ENCODE assay signal across 36 cellular contexts in genomic region chr2:102045697-102046096, GRCh38. TPM values are rescaled to one million over a fixed set of nuclear protein-coding genes. Genes with fewer than 3 reads are reported as not detected.
DNase-seq lines count a peak whose midpoint lies in the region; ATAC-seq, FAIRE-seq and TF ChIP-seq lines count a peak whose summit lies in the region.
"Had no signal": no experiment of that assay in that cellular context is flagged by ENCODE, and none has a peak within 500 bp of the region (broad histone marks: within the 10 kb centered on the region; RNA-seq: fewer than 3 reads in every experiment).

No MANE protein-coding gene starts in this region.

- 83 to 84% methylated on average over 6 of the region's 6 CpGs for WGBS in upper lobe of left lung, 2 donors

- no peak overlapping the region for H3K27ac ChIP-seq in astrocyte (ENCODE audit: low read depth, low read length)
- H3K27ac ChIP-seq in fibroblast of lung (ENCODE audit: insufficient read depth, low read length): peak overlapping the region; percentile 77
- peak overlapping the region; percentile 53 to 65 for H3K27ac ChIP-seq in mucosa of rectum (ENCODE audit: low read depth in 2 of 2, low read length in 2 of 2)
- H3K27ac ChIP-seq in upper lobe of left lung: peak overlapping the region; percentile 45 to 82 (median 73)
- H3K27ac ChIP-seq in PC-9: no peak overlapping the region
- H3K27ac ChIP-seq: HL-60, testis had no signal

- TF ChIP-seq EP300 in upper lobe of left lung (IDR thresholded peaks at IDR 0.05): no peak

- no TSS peak for BruUV-seq in PC-9 (replicated peaks; lab: Mats Ljungman, UMichigan)

- H3K4me2 ChIP-seq in astrocyte (ENCODE audit: low read length) (peak overlapping the region; percentile 49), fibroblast of lung (ENCODE audit: extremely low read depth, insufficient read depth, low read length) (peak overlapping the region; percentile 69), PC-9 (no peak overlapping the region)

- TF ChIP-seq POLR2A in upper lobe of left lung (IDR thresholded peaks at IDR 0.05): no peak

- H3K9me2 ChIP-seq in PC-9 (ENCODE audit: insufficient read depth): no peaks in the 10 kb centered on the region

- peaks cover 28% of the 10 kb centered on the region for H3K4me1 Mint-ChIP-seq in astrocyte (ENCODE audit: low read depth, unreplicated experiment)
- H3K4me1 Mint-ChIP-seq in activated CD4-positive, alpha-beta T cell treated with anti-CD3 and anti-CD28 coated beads, Interleukin-2, amount 10 ng/mL, durations not matched to agents 24 days and 14 days: peaks cover 17% of the 10 kb centered on the region

- H3K9ac ChIP-seq in astrocyte (ENCODE audit: low read length) (no peak overlapping the region), fibroblast of lung (ENCODE audit: insufficient read depth, low read length) (peak overlapping the region; percentile 27), mucosa of rectum (ENCODE audit: low read depth in 1 of 2, low read length in 2 of 2) (no peak overlapping the region)

- CTCF ChIA-PET in PC-9 (lab: Charles Lee): no interaction called here

- ATAC-seq in upper lobe of left lung (ENCODE audit: low FRiP score in 2 of 2): no peak

- H3K9me3 Mint-ChIP-seq in astrocyte (ENCODE audit: unreplicated experiment): peaks cover 6% of the 10 kb centered on the region
- H3K9me3 Mint-ChIP-seq in activated CD4-positive, alpha-beta T cell treated with anti-CD3 and anti-CD28 coated beads, Interleukin-2, amount 10 ng/mL, durations not matched to agents 24 days and 14 days: peaks cover 4% of the 10 kb centered on the region
- H3K9me3 Mint-ChIP-seq: activated CD4-positive, alpha-beta memory T cell treated with anti-CD3 and anti-CD28 coated beads for 36 hours; activated naive CD4-positive, alpha-beta T cell treated with anti-CD3 and anti-CD28 coated beads, Interleukin-2, amount 10 ng/mL, durations not matched to agents 7 days and 5 days had no signal

- no peaks in the 10 kb centered on the region for H4K20me1 ChIP-seq in astrocyte (ENCODE audit: insufficient read depth, low read length)
- no peaks in the 10 kb centered on the region for H4K20me1 ChIP-seq in fibroblast of lung (ENCODE audit: control insufficient read depth, extremely low read depth, insufficient read depth, low read length)
- no peaks in the 10 kb centered on the region for H4K20me1 ChIP-seq in PC-9 (ENCODE audit: insufficient read depth)

- H3K4me3 ChIP-seq in astrocyte (ENCODE audit: insufficient read depth, low read depth, low read length) (no peak overlapping the region), fibroblast of lung (replicated peaks in 1 of 4; ENCODE audit: control extremely low read depth in 1 of 4, insufficient read depth in 1 of 4, low read depth in 3 of 4, low read length in 4 of 4) (no peak overlapping the region), mucosa of rectum (ENCODE audit: low read length in 2 of 2) (no peak overlapping the region), upper lobe of left lung (no peak overlapping the region), PC-9 (no peak overlapping the region)
- H3K4me3 ChIP-seq: adrenal gland, HAP-1, lung, testis had no signal

- H3K36me3 Mint-ChIP-seq in astrocyte (ENCODE audit: low read depth, unreplicated experiment): peaks cover 3% of the 10 kb centered on the region
- no peaks in the 10 kb centered on the region for H3K36me3 Mint-ChIP-seq in activated CD4-positive, alpha-beta T cell treated with anti-CD3 and anti-CD28 coated beads, Interleukin-2, amount 10 ng/mL, durations not matched to agents 24 days and 14 days (ENCODE audit: low read depth)
- H3K36me3 Mint-ChIP-seq: activated naive CD4-positive, alpha-beta T cell treated with anti-CD3 and anti-CD28 coated beads, Interleukin-2, amount 10 ng/mL, durations not matched to agents 7 days and 5 days; brain had no signal

- H3F3A ChIP-seq in PC-9 (ENCODE audit: insufficient read depth, low read depth): no peaks in the 10 kb centered on the region

- no peak overlapping the region for H2AFZ ChIP-seq in astrocyte (ENCODE audit: low read depth, low read length)
- H2AFZ ChIP-seq in fibroblast of lung (ENCODE audit: low read length): no peak overlapping the region
- no peak overlapping the region for H2AFZ ChIP-seq in PC-9

- H3K9me3 ChIP-seq in astrocyte (ENCODE audit: insufficient read depth, low read depth, low read length) (no peaks in the 10 kb centered on the region), fibroblast of lung (ENCODE audit: control insufficient read depth, insufficient read depth, low read depth, low read length) (no peaks in the 10 kb centered on the region), mucosa of rectum (ENCODE audit: control insufficient read depth in 2 of 2, low read length in 2 of 2) (no peaks in the 10 kb centered on the region), upper lobe of left lung (no peaks in the 10 kb centered on the region), PC-9 (ENCODE audit: insufficient read depth, low read depth) (no peaks in the 10 kb centered on the region)
- H3K9me3 ChIP-seq: adrenal gland, HAP-1, testis had no signal

- H3K27me3 ChIP-seq in astrocyte (ENCODE audit: insufficient read depth, low read length) (no peaks in the 10 kb centered on the region), fibroblast of lung (ENCODE audit: control insufficient read depth, insufficient read depth, low read length) (no peaks in the 10 kb centered on the region), mucosa of rectum (ENCODE audit: control insufficient read depth in 2 of 2, insufficient read depth in 2 of 2, low read length in 2 of 2) (peaks cover 0 to 4% of the 10 kb centered on the region in 2 donors), upper lobe of left lung (no peaks in the 10 kb centered on the region), PC-9 (ENCODE audit: insufficient read depth, low read depth) (no peaks in the 10 kb centered on the region)
- H3K27me3 ChIP-seq: adrenal gland, testis had no signal

- H3K79me2 ChIP-seq in astrocyte (ENCODE audit: insufficient read depth, low read length): no peaks in the 10 kb centered on the region
- H3K79me2 ChIP-seq in fibroblast of lung (ENCODE audit: control insufficient read depth, insufficient read depth, low read length): no peaks in the 10 kb centered on the region
- H3K79me2 ChIP-seq in PC-9 (ENCODE audit: low read depth): no peaks in the 10 kb centered on the region

- intact Hi-C loops in PC-9 (cut with micrococcal nuclease; ENCODE audit: unreplicated experiment): no loop called here
- intact Hi-C loops in activated CD4-positive, alpha-beta T cell treated with anti-CD3 and anti-CD28 coated beads, Interleukin-2, amount 10 ng/mL, durations not matched to agents 24 days and 14 days (cut with micrococcal nuclease): no loop called here

- peaks cover 2% of the 10 kb centered on the region for H3K27me3 Mint-ChIP-seq in astrocyte (ENCODE audit: low read depth, unreplicated experiment)
- H3K27me3 Mint-ChIP-seq in activated CD4-positive, alpha-beta T cell treated with anti-CD3 and anti-CD28 coated beads, Interleukin-2, amount 10 ng/mL, durations not matched to agents 24 days and 14 days: peaks cover 42% of the 10 kb centered on the region

- H3K36me3 ChIP-seq in astrocyte (ENCODE audit: insufficient read depth, low read length) (no peaks in the 10 kb centered on the region), fibroblast of lung (ENCODE audit: control insufficient read depth, insufficient read depth, low read length) (no peaks in the 10 kb centered on the region), mucosa of rectum (ENCODE audit: control insufficient read depth in 2 of 2, insufficient read depth in 2 of 2, low read length in 2 of 2) (no peaks in the 10 kb centered on the region), upper lobe of left lung (no peaks in the 10 kb centered on the region), PC-9 (ENCODE audit: low read depth) (no peaks in the 10 kb centered on the region)
- H3K36me3 ChIP-seq: adrenal gland, HAP-1 had no signal

- H3K27ac Mint-ChIP-seq in astrocyte (ENCODE audit: unreplicated experiment): no peak overlapping the region
- no peak overlapping the region for H3K27ac Mint-ChIP-seq in activated CD4-positive, alpha-beta T cell treated with anti-CD3 and anti-CD28 coated beads, Interleukin-2, amount 10 ng/mL, durations not matched to agents 24 days and 14 days
- H3K27ac Mint-ChIP-seq: activated CD4-positive, alpha-beta memory T cell treated with anti-CD3 and anti-CD28 coated beads for 36 hours; activated naive CD4-positive, alpha-beta T cell treated with anti-CD3 and anti-CD28 coated beads, Interleukin-2, amount 10 ng/mL, durations not matched to agents 7 days and 5 days; brain; nephron progenitor cell had no signal

- DNase-seq in astrocyte (ENCODE audit: low read depth) (no peak), fibroblast of lung (ENCODE audit: low read depth in 2 of 2) (no peak), upper lobe of left lung (no peak), PC-9 (no peak), NOMO-1 treated with dmso at 0.1 percent for 144 hours (lab: John Stamatoyannopoulos, UW; ENCODE audit: unreplicated experiment) (no peak)
- DNase-seq in activated CD4-positive, alpha-beta T cell treated with anti-CD3 and anti-CD28 coated beads, Interleukin-2, amount 10 ng/mL, durations not matched to agents 24 days and 14 days: no peak
- DNase-seq: activated CD4-positive, alpha-beta memory T cell treated with anti-CD3 and anti-CD28 coated beads for 36 hours; activated naive CD4-positive, alpha-beta T cell treated with anti-CD3 and anti-CD28 coated beads, Interleukin-2, amount 10 ng/mL, durations not matched to agents 7 days and 5 days; C1 segment of cervical spinal cord; COR-L47; DMS53; head of caudate nucleus; NCI-H1417 treated with DMSO at 0.1 percent for 48 hours; NCI-H2081 treated with DMSO at 0.1 percent for 48 hours; NCI-H226; NCI-H69; nephron progenitor cell; retina; SHP77 treated with DMSO at 0.1 percent for 48 hours; small intestine; stimulated activated naive CD4-positive, alpha-beta T cell treated with Interleukin-2 at 50 U/mL for 16 hours; testis had no signal

- POLR2A ChIA-PET in PC-9 (lab: Charles Lee; ENCODE audit: unreplicated experiment): no interaction called here

- no peak for TF ChIP-seq CTCF in astrocyte (IDR thresholded peaks at IDR 0.05; ENCODE audit: insufficient read depth, low read depth, low read length)
- no peak for TF ChIP-seq CTCF in fibroblast of lung (conservative IDR thresholded peaks at IDR 0.05 in 1 of 2, IDR thresholded peaks at IDR 0.05 in 1 of 2; ENCODE audit: low read depth in 1 of 2, low read length in 2 of 2)
- no peak for TF ChIP-seq CTCF in upper lobe of left lung (IDR thresholded peaks at IDR 0.05)
- TF ChIP-seq CTCF in PC-9 (conservative IDR thresholded peaks at IDR 0.05): no peak

- FAIRE-seq in astrocyte (lab: Jason Lieb, UNC): no peak
- FAIRE-seq: GM12892, keratinocyte, RCC 7860, small intestine had no signal

- H3K4me1 ChIP-seq in astrocyte (ENCODE audit: insufficient read depth, low read length) (peaks cover 14% of the 10 kb centered on the region), fibroblast of lung (ENCODE audit: control insufficient read depth, extremely low read depth, insufficient read depth, low read length) (peaks cover 38% of the 10 kb centered on the region), mucosa of rectum (ENCODE audit: control insufficient read depth in 2 of 2, insufficient read depth in 2 of 2, low read length in 2 of 2) (peaks cover 14 to 26% of the 10 kb centered on the region in 2 donors), upper lobe of left lung (peaks cover 39 to 55% (median 45%) of the 10 kb centered on the region in 4 donors), PC-9 (replicated peaks; ENCODE audit: insufficient read depth) (no peaks in the 10 kb centered on the region)
- H3K4me1 ChIP-seq: HAP-1 had no signal

- H3K4me3 Mint-ChIP-seq in astrocyte (ENCODE audit: unreplicated experiment): no peak overlapping the region
- no peak overlapping the region for H3K4me3 Mint-ChIP-seq in activated CD4-positive, alpha-beta T cell treated with anti-CD3 and anti-CD28 coated beads, Interleukin-2, amount 10 ng/mL, durations not matched to agents 24 days and 14 days
- H3K4me3 Mint-ChIP-seq: activated CD4-positive, alpha-beta memory T cell treated with anti-CD3 and anti-CD28 coated beads for 36 hours; activated naive CD4-positive, alpha-beta T cell treated with anti-CD3 and anti-CD28 coated beads, Interleukin-2, amount 10 ng/mL, durations not matched to agents 7 days and 5 days; brain; nephron progenitor cell had no signal

RNA-seq across cellular contexts. Expression of gene IL1R2, which starts 53.9 kb away (rescaled TPM):
- total RNA-seq in astrocyte (0.34 TPM in 1 of 2 replicates, not detected in the other), fibroblast of lung (0.17 and 1.0 TPM in 2 replicates), upper lobe of left lung (10 to 100 TPM; 24.7 to 84.8 (median 60.0) TPM), PC-9 (2021) (3.3 and 3.8 TPM in 2 replicates)
- 0.20 and 0.51 TPM in 2 replicates for polyA plus RNA-seq in fibroblast of lung
- 0.23 and 0.27 TPM in 2 replicates for polyA plus RNA-seq in fibroblast of lung (2012)
- polyA minus RNA-seq in fibroblast of lung (ENCODE audit: low replicate concordance): not detected in 2 replicates
- 1.5 and 1.6 TPM in 2 replicates for total RNA-seq in activated CD4-positive, alpha-beta T cell treated with anti-CD3 and anti-CD28 coated beads, Interleukin-2, amount 10 ng/mL, durations not matched to agents 24 days and 14 days
- total RNA-seq: chondrocyte; fibroblast of villous mesenchyme; G401; LHCN-M2; T-helper 2 cell treated with Interferon-gamma antibody and Interleukin-4, amounts not matched to agents 100 ng/mL and 5 ng/mL, for 36 hours had no signal

Comparison
In these comparisons a context has a peak if more than half of its experiments do, and no peak if none do; other contexts are left out.
1. H3K27ac ChIP-seq: peak in fibroblast of lung (single experiment), mucosa of rectum (2 of 2) and upper lobe of left lung (4 of 4); none in astrocyte (single experiment) and PC-9 (single experiment).